21 cellular contexts compared by ENCODE assay signal in the genomic region with DNA sequence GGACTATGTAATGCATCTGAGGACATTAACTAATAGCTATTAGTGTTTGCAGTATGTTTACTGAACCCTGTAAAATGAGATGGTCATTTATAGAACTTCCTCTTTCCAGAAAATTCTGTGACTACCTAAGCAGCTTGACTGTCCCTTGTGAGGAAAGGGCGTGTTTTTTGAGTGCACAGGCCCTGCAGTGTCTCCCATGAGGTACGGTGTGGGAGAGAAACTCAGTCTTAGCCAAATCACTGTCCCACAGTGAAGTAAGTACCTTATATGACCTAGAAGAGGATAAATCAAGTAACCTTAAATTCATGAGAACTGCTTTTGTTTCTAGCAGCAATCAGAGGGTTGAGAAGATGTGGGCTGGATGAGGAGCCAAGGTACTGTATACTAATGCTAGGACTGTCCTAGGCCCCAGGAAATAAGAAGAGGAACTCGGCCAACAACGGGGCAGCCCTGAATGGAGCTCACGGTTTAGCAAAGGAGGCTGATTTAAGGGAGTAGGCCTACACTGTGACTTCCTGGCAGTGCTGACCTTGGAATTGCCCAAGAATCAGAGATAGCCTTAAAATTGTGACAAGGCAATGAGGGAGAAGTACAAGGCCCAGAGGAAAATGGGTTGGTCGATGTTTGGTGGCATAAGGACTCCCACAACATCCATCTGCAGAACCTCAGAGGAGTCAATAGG.
DNase-seq lines count a peak whose midpoint lies in the region; ATAC-seq, FAIRE-seq and TF ChIP-seq lines count a peak whose summit lies in the region.
"Had no signal": no experiment of that assay in that cellular context is flagged by ENCODE, and none has a peak within 500 bp of the region (broad histone marks: within the 10 kb centered on the region; RNA-seq: fewer than 3 reads in every experiment).

No MANE protein-coding gene starts in this region.

- no peak overlapping the region for H3K4me2 ChIP-seq in osteoblast (ENCODE audit: insufficient read depth, low read length)
- H3K4me2 ChIP-seq: A549 had no signal

- H3K4me3 ChIP-seq in HL-60 (replicated peaks; ENCODE audit: insufficient read depth, low read length) = no peak overlapping the region
- H3K4me3 ChIP-seq in osteoblast (ENCODE audit: insufficient read depth, low read length) = no peak overlapping the region
- no peak overlapping the region for H3K4me3 ChIP-seq in pancreas
- H3K4me3 ChIP-seq: A549, Peyer's patch had no signal

- no peak for FAIRE-seq in pancreas (lab: Jason Lieb, UNC)
- FAIRE-seq: A549, GM12891, GM18507 had no signal

- peak overlapping the region; percentile 4 for H2AFZ ChIP-seq in osteoblast (ENCODE audit: low read length)

- DNase-seq in HL-60 (ENCODE audit: low read depth in 1 of 2, low spot score in 1 of 2) (peak; percentile 8 to 72), OCI-M1 (lab: John Stamatoyannopoulos, UW) (peak; percentile 69), Right ventricle myocardium superior (no peak), osteoblast (ENCODE audit: insufficient read length, low spot score, missing footprints) (no peak), NCI-H2171 treated with DMSO at 0.1 percent for 48 hours (lab: John Stamatoyannopoulos, UW) (no peak), EL (no peak), pancreas (no peak)
- DNase-seq: C1 segment of cervical spinal cord, DMS 273 treated with DMSO at 0.1 percent for 48 hours, GF-D8, H9, MV-4-11, NCI-H1417, NCI-H2029, NCI-H2171, NCI-H82, Peyer's patch, SHP77 had no signal

- ATAC-seq in Right ventricle myocardium superior (ENCODE audit: poor library complexity) = peak; percentile 79
- no peak for ATAC-seq in pancreas
- ATAC-seq: A549 had no signal

- H3K27me3 ChIP-seq in HL-60 (ENCODE audit: insufficient read depth, poor library complexity, severe bottlenecking) = no peaks in the 10 kb centered on the region
- H3K27me3 ChIP-seq in osteoblast (ENCODE audit: insufficient read depth, low read length) = peaks cover 4% of the 10 kb centered on the region
- no peaks in the 10 kb centered on the region for H3K27me3 ChIP-seq in pancreas
- H3K27me3 ChIP-seq: Peyer's patch had no signal

- WGBS in pancreas, 2 donors = 72 to 77% methylated on average over 6 of the region's 6 CpGs

- H3K79me2 ChIP-seq in osteoblast (ENCODE audit: insufficient read depth, low read length) = no peaks in the 10 kb centered on the region

- H4K20me1 ChIP-seq in osteoblast (ENCODE audit: insufficient read depth, low read length) = no peaks in the 10 kb centered on the region

- no peaks in the 10 kb centered on the region for H3K9me3 ChIP-seq in osteoblast (ENCODE audit: low read depth, low read length)
- no peaks in the 10 kb centered on the region for H3K9me3 ChIP-seq in pancreas
- H3K9me3 ChIP-seq: A549, Peyer's patch had no signal

- TF ChIP-seq CTCF in HL-60 (IDR thresholded peaks at IDR 0.05; ENCODE audit: insufficient read depth, low read length) (no peak), osteoblast (IDR thresholded peaks at IDR 0.05; ENCODE audit: extremely low read depth, low read depth, low read length) (no peak), pancreas (IDR thresholded peaks at IDR 0.05) (no peak)

- intact Hi-C loops in Right ventricle myocardium superior (cut with DNase I) = no loop called here
- intact Hi-C loops in pancreas (cut with DNase I) = no loop called here

- H3K4me1 ChIP-seq in osteoblast (ENCODE audit: insufficient read depth, low read length) = no peaks in the 10 kb centered on the region
- no peaks in the 10 kb centered on the region for H3K4me1 ChIP-seq in pancreas
- H3K4me1 ChIP-seq: A549, Peyer's patch had no signal

- no peak overlapping the region; the same call in 1 of the 2 replicates for H3K27ac ChIP-seq in HL-60 (replicated peaks)
- H3K27ac ChIP-seq in osteoblast (ENCODE audit: low read depth, low read length) = no peak overlapping the region
- H3K27ac ChIP-seq in pancreas = no peak overlapping the region
- H3K27ac ChIP-seq: A549, Peyer's patch had no signal

- no peaks in the 10 kb centered on the region for H3K36me3 ChIP-seq in osteoblast (ENCODE audit: insufficient read depth, low read length)
- no peaks in the 10 kb centered on the region for H3K36me3 ChIP-seq in pancreas
- H3K36me3 ChIP-seq: Peyer's patch had no signal

Comparison
In these comparisons a context has a peak if more than half of its experiments do, and no peak if none do; other contexts are left out.
1. DNase-seq: peak in HL-60 (2 of 2) and OCI-M1 (single experiment); none in Right ventricle myocardium superior (single experiment), osteoblast (single experiment), NCI-H2171 treated with DMSO at 0.1 percent for 48 hours (single experiment), EL (single experiment) and pancreas (0 of 6).